16 cellular contexts compared by ENCODE assay signal in the genomic region with DNA sequence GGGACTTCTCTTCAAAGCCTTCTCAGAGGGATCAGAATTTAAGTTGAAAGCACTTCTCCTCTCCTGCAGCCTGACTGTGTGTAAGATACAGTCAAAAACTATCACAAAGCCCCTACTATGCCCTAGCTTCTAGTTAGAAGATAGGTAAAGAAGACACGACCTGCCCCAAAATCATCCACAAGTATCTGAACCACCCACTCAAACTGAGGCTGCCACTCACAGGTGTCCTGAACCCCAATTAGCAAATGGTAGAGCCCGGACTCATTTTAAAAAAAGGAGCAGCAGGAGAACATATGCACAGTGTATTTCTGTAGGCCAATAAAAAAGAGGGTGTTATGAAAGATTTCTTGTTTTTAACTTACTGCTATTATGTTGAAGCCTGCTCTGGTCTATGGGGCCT.
DNase-seq lines count a peak whose midpoint lies in the region; ATAC-seq lines count a peak whose summit lies in the region.
"Had no signal": no experiment of that assay in that cellular context is flagged by ENCODE, and none has a peak within 500 bp of the region (broad histone marks: within the 10 kb centered on the region; RNA-seq: fewer than 3 reads in every experiment).

No MANE protein-coding gene starts in this region.

- ATAC-seq in stimulated activated naive CD8-positive, alpha-beta T cell treated with anti-CD3 and anti-CD28 coated beads, Interleukin-15, Interleukin-2, amounts not matched to agents 100 U/mL and 50 U/mL, for 24 hours, result no peak
- ATAC-seq: left cardiac atrium, Panc1 had no signal

- intact Hi-C loops in activated T-helper 1 cell treated with anti-CD3 and anti-CD28 coated beads, Interleukin-12 subunit alpha, Interleukin-12 subunit beta, Interleukin-2, Interleukin-4 antibody, amounts not matched to agents 30 ng/mL and 10 ng/mL and 1 ng/mL, durations not matched to agents 14 hours and 24 hours and 36 hours (cut with micrococcal nuclease), result loop anchor here (1.0 kb wide), 1 partner anchor 8 kb away; no protein-coding TSS in a partner anchor

- H3K4me1 Mint-ChIP-seq in stimulated activated naive CD8-positive, alpha-beta T cell treated with anti-CD3 and anti-CD28 coated beads, Interleukin-15, Interleukin-2, amounts not matched to agents 100 ng/mL and 50 ng/mL, for 24 hours (ENCODE audit: low read depth), result peaks cover 96% of the 10 kb centered on the region
- H3K4me1 Mint-ChIP-seq in activated T-helper 1 cell treated with anti-CD3 and anti-CD28 coated beads, Interleukin-12 subunit alpha, Interleukin-12 subunit beta, Interleukin-2, Interleukin-4 antibody, amounts not matched to agents 30 ng/mL and 10 ng/mL and 1 ng/mL, durations not matched to agents 14 hours and 24 hours and 36 hours (ENCODE audit: low read depth), result peaks cover 85% of the 10 kb centered on the region
- H3K4me1 Mint-ChIP-seq in immature natural killer cell, result peaks cover 94 to 100% of the 10 kb centered on the region in 2 donors
- H3K4me1 Mint-ChIP-seq: mesothelial cell of epicardium had no signal

- peak overlapping the region; percentile 64 for H3K4me3 Mint-ChIP-seq in stimulated activated naive CD8-positive, alpha-beta T cell treated with anti-CD3 and anti-CD28 coated beads, Interleukin-15, Interleukin-2, amounts not matched to agents 100 ng/mL and 50 ng/mL, for 24 hours
- peak overlapping the region; percentile 57 for H3K4me3 Mint-ChIP-seq in activated T-helper 1 cell treated with anti-CD3 and anti-CD28 coated beads, Interleukin-12 subunit alpha, Interleukin-12 subunit beta, Interleukin-2, Interleukin-4 antibody, amounts not matched to agents 30 ng/mL and 10 ng/mL and 1 ng/mL, durations not matched to agents 14 hours and 24 hours and 36 hours
- peak overlapping the region in 3 of 5 donors; percentile 19 to 42 (median 23) for H3K4me3 Mint-ChIP-seq in immature natural killer cell
- H3K4me3 Mint-ChIP-seq: endodermal cell, mesothelial cell of epicardium had no signal

- H3K27me3 Mint-ChIP-seq in stimulated activated naive CD8-positive, alpha-beta T cell treated with anti-CD3 and anti-CD28 coated beads, Interleukin-15, Interleukin-2, amounts not matched to agents 100 ng/mL and 50 ng/mL, for 24 hours, result no peaks in the 10 kb centered on the region
- H3K27me3 Mint-ChIP-seq in activated T-helper 1 cell treated with anti-CD3 and anti-CD28 coated beads, Interleukin-12 subunit alpha, Interleukin-12 subunit beta, Interleukin-2, Interleukin-4 antibody, amounts not matched to agents 30 ng/mL and 10 ng/mL and 1 ng/mL, durations not matched to agents 14 hours and 24 hours and 36 hours (ENCODE audit: insufficient read depth), result no peaks in the 10 kb centered on the region
- peaks cover 0 to 2% (median 2%) of the 10 kb centered on the region in 3 donors for H3K27me3 Mint-ChIP-seq in immature natural killer cell (ENCODE audit: low read depth in 3 of 3)

- H3K9me3 Mint-ChIP-seq in stimulated activated naive CD8-positive, alpha-beta T cell treated with anti-CD3 and anti-CD28 coated beads, Interleukin-15, Interleukin-2, amounts not matched to agents 100 ng/mL and 50 ng/mL, for 24 hours, result no peaks in the 10 kb centered on the region
- H3K9me3 Mint-ChIP-seq in activated T-helper 1 cell treated with anti-CD3 and anti-CD28 coated beads, Interleukin-12 subunit alpha, Interleukin-12 subunit beta, Interleukin-2, Interleukin-4 antibody, amounts not matched to agents 30 ng/mL and 10 ng/mL and 1 ng/mL, durations not matched to agents 14 hours and 24 hours and 36 hours, result no peaks in the 10 kb centered on the region
- no peaks in the 10 kb centered on the region for H3K9me3 Mint-ChIP-seq in immature natural killer cell
- H3K9me3 Mint-ChIP-seq: endodermal cell, mesothelial cell of epicardium had no signal

- H3K36me3 Mint-ChIP-seq in stimulated activated naive CD8-positive, alpha-beta T cell treated with anti-CD3 and anti-CD28 coated beads, Interleukin-15, Interleukin-2, amounts not matched to agents 100 ng/mL and 50 ng/mL, for 24 hours (ENCODE audit: low read depth), result peaks cover 25% of the 10 kb centered on the region
- H3K36me3 Mint-ChIP-seq in activated T-helper 1 cell treated with anti-CD3 and anti-CD28 coated beads, Interleukin-12 subunit alpha, Interleukin-12 subunit beta, Interleukin-2, Interleukin-4 antibody, amounts not matched to agents 30 ng/mL and 10 ng/mL and 1 ng/mL, durations not matched to agents 14 hours and 24 hours and 36 hours (ENCODE audit: low read depth), result peaks cover 21% of the 10 kb centered on the region
- H3K36me3 Mint-ChIP-seq in immature natural killer cell, result no peaks in the 10 kb centered on the region
- H3K36me3 Mint-ChIP-seq: mesothelial cell of epicardium had no signal

- no peak for DNase-seq in stimulated activated naive CD8-positive, alpha-beta T cell treated with anti-CD3 and anti-CD28 coated beads, Interleukin-15, Interleukin-2, amounts not matched to agents 100 U/mL and 50 U/mL, for 24 hours
- DNase-seq in activated T-helper 1 cell treated with anti-CD3 and anti-CD28 coated beads, Interleukin-12 subunit alpha, Interleukin-12 subunit beta, Interleukin-2, Interleukin-4 antibody, amounts not matched to agents 30 ng/mL and 10 ng/mL and 1 ng/mL, durations not matched to agents 14 hours and 24 hours and 36 hours (ENCODE audit: low spot score), result no peak
- DNase-seq in immature natural killer cell (no peak), AG08396 (ENCODE audit: low spot score) (no peak), NCI-H1105 (lab: John Stamatoyannopoulos, UW) (no peak)
- no peak for DNase-seq in NK-92 treated with Interleukin-12 subunit alpha and Interleukin-12 subunit beta, amount 100 ng/mL, for 24 hours (lab: John Stamatoyannopoulos, UW)
- DNase-seq: activated CD4-positive, CD25-positive, alpha-beta regulatory T cell treated with anti-CD3 and anti-CD28 coated beads, Interleukin-2, amount 50 U/mL, for 72 hours; aorta; cerebellar nuclear complex; endodermal cell; left cardiac atrium; NCI-H1694; NCI-H2227 treated with DMSO at 0.1 percent for 48 hours had no signal

- peak overlapping the region; percentile 90 for H3K27ac Mint-ChIP-seq in stimulated activated naive CD8-positive, alpha-beta T cell treated with anti-CD3 and anti-CD28 coated beads, Interleukin-15, Interleukin-2, amounts not matched to agents 100 ng/mL and 50 ng/mL, for 24 hours
- peak overlapping the region; percentile 81 for H3K27ac Mint-ChIP-seq in activated T-helper 1 cell treated with anti-CD3 and anti-CD28 coated beads, Interleukin-12 subunit alpha, Interleukin-12 subunit beta, Interleukin-2, Interleukin-4 antibody, amounts not matched to agents 30 ng/mL and 10 ng/mL and 1 ng/mL, durations not matched to agents 14 hours and 24 hours and 36 hours
- H3K27ac Mint-ChIP-seq in immature natural killer cell, result peak overlapping the region; percentile 91 to 97 (median 94)
- H3K27ac Mint-ChIP-seq: endodermal cell, mesothelial cell of epicardium had no signal
